ENCODE assay signal across 8 cellular contexts in genomic region chr10:87862644-87863101, GRCh38. TPM values are rescaled to one million over a fixed set of nuclear protein-coding genes. Genes with fewer than 3 reads are reported as not detected.
DNase-seq lines count a peak whose midpoint lies in the region; ATAC-seq and TF ChIP-seq lines count a peak whose summit lies in the region.

No MANE protein-coding gene starts in this region.

- H3K4me3 Mint-ChIP-seq in CD14-positive monocyte (peak overlapping the region; percentile 98 to 99), T-helper 17 cell (peak overlapping the region; percentile 98), nephron (peak overlapping the region; percentile 96 to 99 (median 97))
- peak overlapping the region; percentile 95 to 100 for H3K4me3 Mint-ChIP-seq in effector memory CD8-positive, alpha-beta T cell

- intact Hi-C loops in CD14-positive monocyte (cut with micrococcal nuclease) = loop anchor here (5.0 to 10.0 kb wide), 5 partner anchors 255 to 692 kb away; no protein-coding TSS in a partner anchor

- peak; percentile 12 for ATAC-seq in GM18909 (IDR thresholded peaks at IDR 0.05; ENCODE audit: poor library complexity, unreplicated experiment)
- peak; percentile 20 for ATAC-seq in HG03175 (IDR thresholded peaks at IDR 0.05; ENCODE audit: unreplicated experiment)
- ATAC-seq in T-helper 17 cell = peak; percentile 52
- peak; percentile 47 for ATAC-seq in effector memory CD8-positive, alpha-beta T cell (replicated peaks)
- no peak for ATAC-seq in HG02840 (IDR thresholded peaks at IDR 0.05; ENCODE audit: low FRiP score, unreplicated experiment)

- H3K9me3 ChIP-seq in T-helper 17 cell (ENCODE audit: control insufficient read depth, low read length, poor library complexity, severe bottlenecking) = no peaks in the 10 kb centered on the region

- H3K9me3 Mint-ChIP-seq in CD14-positive monocyte = peaks cover 0 to 2% (median 0%) of the 10 kb centered on the region in 7 donors
- H3K9me3 Mint-ChIP-seq in effector memory CD8-positive, alpha-beta T cell = no peaks in the 10 kb centered on the region
- H3K9me3 Mint-ChIP-seq in nephron = no peaks in the 10 kb centered on the region

- H3K4me1 Mint-ChIP-seq in CD14-positive monocyte = peaks cover 25% of the 10 kb centered on the region
- peaks cover 45% of the 10 kb centered on the region for H3K4me1 Mint-ChIP-seq in T-helper 17 cell
- peaks cover 34 to 46% of the 10 kb centered on the region in 2 donors for H3K4me1 Mint-ChIP-seq in effector memory CD8-positive, alpha-beta T cell (ENCODE audit: low read depth in 2 of 2)
- peaks cover 17% of the 10 kb centered on the region for H3K4me1 Mint-ChIP-seq in nephron

- H3K36me3 Mint-ChIP-seq in CD14-positive monocyte = peaks cover 3 to 7% of the 10 kb centered on the region in 2 donors
- H3K36me3 Mint-ChIP-seq in T-helper 17 cell (ENCODE audit: low read depth) = peaks cover 7% of the 10 kb centered on the region
- H3K36me3 Mint-ChIP-seq in effector memory CD8-positive, alpha-beta T cell (ENCODE audit: insufficient read depth) = peaks cover 39% of the 10 kb centered on the region
- H3K36me3 Mint-ChIP-seq in nephron (ENCODE audit: low read depth) = peaks cover 9% of the 10 kb centered on the region

- peak overlapping the region; percentile 92 to 98 (median 97) for H3K27ac Mint-ChIP-seq in CD14-positive monocyte
- H3K27ac Mint-ChIP-seq in T-helper 17 cell = peak overlapping the region; percentile 96
- peak overlapping the region; percentile 89 to 98 for H3K27ac Mint-ChIP-seq in effector memory CD8-positive, alpha-beta T cell
- H3K27ac Mint-ChIP-seq in nephron = peak overlapping the region; percentile 94 to 96 (median 95)

- DNase-seq in CD14-positive monocyte (ENCODE audit: low spot score) (no peak), T-helper 17 cell (peak in 1 of 3 donors; percentile 51), NCI-H2107 treated with DMSO at 0.1 percent for 48 hours (lab: John Stamatoyannopoulos, UW; ENCODE audit: unreplicated experiment) (no peak)
- DNase-seq in effector memory CD8-positive, alpha-beta T cell = no peak

- H3K27me3 Mint-ChIP-seq in CD14-positive monocyte (ENCODE audit: low read depth in 3 of 3) (no peaks in the 10 kb centered on the region), T-helper 17 cell (no peaks in the 10 kb centered on the region), nephron (ENCODE audit: low read depth) (no peaks in the 10 kb centered on the region)
- H3K27me3 Mint-ChIP-seq in effector memory CD8-positive, alpha-beta T cell = no peaks in the 10 kb centered on the region

- TF ChIP-seq CTCF in CD14-positive monocyte (IDR thresholded peaks at IDR 0.05) (no peak), nephron (IDR thresholded peaks at IDR 0.05; ENCODE audit: unreplicated experiment in 3 of 3) (no peak)

RNA-seq across cellular contexts. Expression of gene KLLN, which starts 0.7 kb away (rescaled TPM):
- under 1 TPM; 0.12 to 0.23 TPM for polyA plus RNA-seq in CD14-positive monocyte
- total RNA-seq in T-helper 17 cell = under 1 TPM; 0.21 to 0.55 TPM

RNA-seq across cellular contexts. Expression of gene PTEN, which starts 0.8 kb away (rescaled TPM):
- 10 to 100 TPM; 37.7 to 57.6 TPM for polyA plus RNA-seq in CD14-positive monocyte
- 10 to 100 TPM; 84.9 to 89.3 TPM for total RNA-seq in T-helper 17 cell

RNA-seq across cellular contexts. Expression of gene ATAD1, which starts 44.6 kb away (rescaled TPM):
- polyA plus RNA-seq in CD14-positive monocyte = 10 to 100 TPM; 10.2 to 13.2 TPM
- total RNA-seq in T-helper 17 cell = 10 to 100 TPM; 25.1 to 32.2 TPM
